Comparison of ENCODE assay signal across 2 cellular contexts in the genomic region with DNA sequence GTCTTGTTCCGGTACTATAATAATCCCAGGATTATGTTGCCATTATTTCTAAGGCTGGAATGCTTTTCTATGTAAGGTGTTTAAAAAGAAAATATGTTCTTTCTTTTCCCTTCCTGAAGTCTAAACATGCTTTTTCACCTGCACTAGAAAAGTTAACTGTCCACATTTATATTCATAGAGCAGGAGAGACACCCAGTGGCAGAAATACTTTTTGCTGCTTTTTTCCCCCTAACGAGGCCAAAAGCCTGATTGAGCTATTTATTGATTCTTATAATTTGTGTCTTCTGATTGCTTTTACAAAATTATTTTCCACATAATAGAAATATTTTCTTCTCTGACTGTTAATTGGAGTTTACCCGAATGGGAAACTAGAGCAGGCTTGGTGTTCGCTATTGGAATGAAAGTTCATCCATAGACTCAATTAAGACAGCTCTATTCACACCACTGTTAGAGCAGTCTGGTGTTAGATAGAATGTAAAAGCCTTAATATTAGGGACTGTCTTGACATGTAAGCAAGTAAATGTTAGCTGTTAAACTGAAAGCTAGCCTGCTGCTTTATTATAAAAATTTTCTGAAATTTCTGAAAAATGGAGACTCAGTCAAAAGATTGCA.
TF ChIP-seq lines count a peak whose summit lies in the region.

No MANE protein-coding gene starts in this region.

TF ChIP-seq in endothelial cell of umbilical vein, 7 proteins besides CTCF, POLR2A, EP300 and RAD21 (continued from another document):
- TF ChIP-seq, protein P1, sequence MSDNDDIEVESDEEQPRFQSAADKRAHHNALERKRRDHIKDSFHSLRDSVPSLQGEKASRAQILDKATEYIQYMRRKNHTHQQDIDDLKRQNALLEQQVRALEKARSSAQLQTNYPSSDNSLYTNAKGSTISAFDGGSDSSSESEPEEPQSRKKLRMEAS (IDR thresholded peaks at IDR 0.05; ENCODE audit: insufficient read depth, insufficient read length) = no peak
- no peak for TF ChIP-seq POLR2AphosphoS5 (IDR thresholded peaks at IDR 0.05; ENCODE audit: insufficient read depth, low read depth, low read length)
- TF ChIP-seq JUN (IDR thresholded peaks at IDR 0.05; ENCODE audit: borderline replicate concordance, insufficient read depth, insufficient read length, low read depth) = no peak

TF ChIP-seq in WTC11, 78 proteins besides CTCF, POLR2A, EP300 and RAD21:
- TF ChIP-seq, protein P2, sequence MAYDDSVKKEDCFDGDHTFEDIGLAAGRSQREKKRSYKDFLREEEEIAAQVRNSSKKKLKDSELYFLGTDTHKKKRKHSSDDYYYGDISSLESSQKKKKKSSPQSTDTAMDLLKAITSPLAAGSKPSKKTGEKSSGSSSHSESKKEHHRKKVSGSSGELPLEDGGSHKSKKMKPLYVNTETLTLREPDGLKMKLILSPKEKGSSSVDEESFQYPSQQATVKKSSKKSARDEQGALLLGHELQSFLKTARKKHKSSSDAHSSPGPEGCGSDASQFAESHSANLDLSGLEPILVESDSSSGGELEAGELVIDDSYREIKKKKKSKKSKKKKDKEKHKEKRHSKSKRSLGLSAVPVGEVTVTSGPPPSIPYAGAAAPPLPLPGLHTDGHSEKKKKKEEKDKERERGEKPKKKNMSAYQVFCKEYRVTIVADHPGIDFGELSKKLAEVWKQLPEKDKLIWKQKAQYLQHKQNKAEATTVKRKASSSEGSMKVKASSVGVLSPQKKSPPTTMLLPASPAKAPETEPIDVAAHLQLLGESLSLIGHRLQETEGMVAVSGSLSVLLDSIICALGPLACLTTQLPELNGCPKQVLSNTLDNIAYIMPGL (CRISPR knock-in tag; IDR thresholded peaks at IDR 0.05) = no peak
- TF ChIP-seq, protein P3, sequence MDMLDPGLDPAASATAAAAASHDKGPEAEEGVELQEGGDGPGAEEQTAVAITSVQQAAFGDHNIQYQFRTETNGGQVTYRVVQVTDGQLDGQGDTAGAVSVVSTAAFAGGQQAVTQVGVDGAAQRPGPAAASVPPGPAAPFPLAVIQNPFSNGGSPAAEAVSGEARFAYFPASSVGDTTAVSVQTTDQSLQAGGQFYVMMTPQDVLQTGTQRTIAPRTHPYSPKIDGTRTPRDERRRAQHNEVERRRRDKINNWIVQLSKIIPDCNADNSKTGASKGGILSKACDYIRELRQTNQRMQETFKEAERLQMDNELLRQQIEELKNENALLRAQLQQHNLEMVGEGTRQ (CRISPR knock-in tag; IDR thresholded peaks at IDR 0.05) = no peak
- TF ChIP-seq ZNF317 (CRISPR knock-in tag; IDR thresholded peaks at IDR 0.05; ENCODE audit: borderline replicate concordance, low read depth) (no peak), NR1H2 (CRISPR knock-in tag; IDR thresholded peaks at IDR 0.05) (no peak), KAT7 (CRISPR knock-in tag; IDR thresholded peaks at IDR 0.05; ENCODE audit: borderline replicate concordance) (no peak)
- TF ChIP-seq, protein P4, sequence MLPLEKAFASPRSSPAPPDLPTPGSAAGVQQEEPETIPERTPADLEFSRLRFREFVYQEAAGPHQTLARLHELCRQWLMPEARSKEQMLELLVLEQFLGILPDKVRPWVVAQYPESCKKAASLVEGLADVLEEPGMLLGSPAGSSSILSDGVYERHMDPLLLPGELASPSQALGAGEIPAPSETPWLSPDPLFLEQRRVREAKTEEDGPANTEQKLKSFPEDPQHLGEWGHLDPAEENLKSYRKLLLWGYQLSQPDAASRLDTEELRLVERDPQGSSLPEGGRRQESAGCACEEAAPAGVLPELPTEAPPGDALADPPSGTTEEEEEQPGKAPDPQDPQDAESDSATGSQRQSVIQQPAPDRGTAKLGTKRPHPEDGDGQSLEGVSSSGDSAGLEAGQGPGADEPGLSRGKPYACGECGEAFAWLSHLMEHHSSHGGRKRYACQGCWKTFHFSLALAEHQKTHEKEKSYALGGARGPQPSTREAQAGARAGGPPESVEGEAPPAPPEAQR (CRISPR knock-in tag; IDR thresholded peaks at IDR 0.05) = no peak
